22 cellular contexts compared by ENCODE assay signal in the genomic region with DNA sequence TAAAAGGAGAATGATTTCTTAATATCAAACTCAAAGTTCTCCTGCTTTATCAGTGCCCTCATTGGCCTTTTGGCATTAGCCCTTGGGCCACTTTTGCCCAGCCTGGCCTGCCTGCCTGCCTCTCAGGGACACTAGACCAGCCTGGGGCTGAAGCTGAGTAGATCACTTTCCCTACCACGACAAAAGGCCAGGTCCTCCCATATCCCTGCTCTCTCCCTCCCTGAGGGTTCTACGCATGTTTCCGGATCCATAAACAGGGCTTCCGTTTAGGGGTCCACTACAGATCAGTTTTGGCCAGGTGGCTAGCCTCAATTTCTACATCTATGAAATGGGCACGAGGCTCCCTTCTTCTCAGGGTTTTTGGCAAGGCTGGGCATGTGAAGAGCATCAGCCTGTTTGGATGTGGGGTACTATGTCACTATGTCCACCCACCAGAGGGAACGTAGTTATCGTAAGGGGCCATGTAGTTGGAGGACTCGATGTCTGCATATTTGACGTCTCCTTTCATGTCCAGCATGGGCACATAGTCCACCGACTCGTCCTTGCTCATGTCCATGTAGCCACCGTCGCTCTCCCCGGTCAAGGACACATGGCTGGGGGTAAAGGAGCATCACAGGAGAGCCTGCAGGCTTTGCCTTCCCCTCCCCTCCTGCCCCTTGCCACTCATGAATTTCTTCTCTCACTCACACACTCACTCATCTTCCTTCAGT. TPM values are rescaled to one million over a fixed set of nuclear protein-coding genes. Genes with fewer than 3 reads are reported as not detected.
DNase-seq lines count a peak whose midpoint lies in the region; ATAC-seq, FAIRE-seq and TF ChIP-seq lines count a peak whose summit lies in the region.
"Had no signal": no experiment of that assay in that cellular context is flagged by ENCODE, and none has a peak within 500 bp of the region (broad histone marks: within the 10 kb centered on the region; RNA-seq: fewer than 3 reads in every experiment).

No MANE protein-coding gene starts in this region.

- ATAC-seq in heart right ventricle (no peak), K562 (no peak)

- H3K4me2 ChIP-seq in K562 (ENCODE audit: insufficient read depth, low read length), result peak overlapping the region; percentile 9; the same call in 1 of the 2 replicates
- H3K4me2 ChIP-seq: KMS-11 had no signal

- no peak for TF ChIP-seq RAD21 in K562 (CRISPR knock-in tag; conservative IDR thresholded peaks at IDR 0.05 in 1 of 2, IDR thresholded peaks at IDR 0.05 in 1 of 2)

- POLR2A ChIA-PET in K562 (lab: Yijun Ruan, JAX), result no interaction called here

- H3K9me3 ChIP-seq in left ventricle myocardium inferior (replicated peaks) (no peaks in the 10 kb centered on the region), heart right ventricle (no peaks in the 10 kb centered on the region), K562 (replicated peaks; ENCODE audit: control insufficient read depth, insufficient read depth, low read depth, low read length) (no peaks in the 10 kb centered on the region), mucosa of rectum (ENCODE audit: control insufficient read depth in 2 of 2, low read length in 2 of 2) (no peaks in the 10 kb centered on the region), uterus (no peaks in the 10 kb centered on the region), WERI-Rb-1 (ENCODE audit: severe bottlenecking) (no peaks in the 10 kb centered on the region)
- H3K9me3 ChIP-seq: SJSA1 had no signal

- H3K4me1 ChIP-seq in left ventricle myocardium inferior, result peaks cover 6% of the 10 kb centered on the region
- peaks cover 0 to 41% (median 0%) of the 10 kb centered on the region in 9 donors for H3K4me1 ChIP-seq in heart right ventricle
- peaks cover 12 to 21% of the 10 kb centered on the region in 2 experiments; a peak in 4 of 5 replicates for H3K4me1 ChIP-seq in K562 (replicated peaks in 1 of 2; ENCODE audit: control insufficient read depth in 2 of 2, insufficient read depth in 2 of 2, low read length in 2 of 2)
- H3K4me1 ChIP-seq in mucosa of rectum (ENCODE audit: control insufficient read depth in 2 of 2, insufficient read depth in 2 of 2, low read length in 2 of 2), result peaks cover 11 to 12% of the 10 kb centered on the region in 2 donors
- no peaks in the 10 kb centered on the region for H3K4me1 ChIP-seq in uterus
- H3K4me1 ChIP-seq: SJSA1 had no signal

- intact Hi-C loops in left ventricle myocardium inferior (cut with micrococcal nuclease), result no loop called here
- intact Hi-C loops in heart right ventricle (cut with DNase I), result loop anchor here in 2 of 10 donors (10.0 kb wide), 1 partner anchor 233 kb away; the partner anchor contains the start of gene TCOF1 (in 2 of the 2)
- intact Hi-C loops in K562 (cut with micrococcal nuclease), result loop anchor here (10.0 kb wide), 2 partner anchors 47 to 287 kb away; no protein-coding TSS in a partner anchor
- intact Hi-C loops in uterus (cut with DNase I; ENCODE audit: low total_unique reads), result no loop called here
- intact Hi-C loops in head of caudate nucleus (cut with DNase I), result no loop called here

- H3K9ac ChIP-seq in K562 (ENCODE audit: insufficient read depth in 1 of 2, low read depth in 2 of 2, low read length in 2 of 2) (no peak overlapping the region), mucosa of rectum (ENCODE audit: low read depth in 1 of 2, low read length in 2 of 2) (no peak overlapping the region)
- H3K9ac ChIP-seq: GM23248, KMS-11 had no signal

- CTCF ChIA-PET in K562 (lab: Yijun Ruan, JAX; ENCODE audit: low intra/inter-chr PET ratio), result no interaction called here

- no TSS peak for BruUV-seq in K562 (replicated peaks; lab: Mats Ljungman, UMichigan)

- 92 to 95% methylated on average over 14 of the region's 14 CpGs for WGBS in heart right ventricle, 2 donors
- WGBS in K562 (ENCODE audit: insufficient coverage, low coverage, missing lambda C conversion rate), result 57% methylated on average over 13 of the region's 14 CpGs

- H3K36me3 ChIP-seq in left ventricle myocardium inferior (peaks cover 58% of the 10 kb centered on the region), heart right ventricle (peaks cover 0 to 95% (median 4%) of the 10 kb centered on the region in 9 donors), K562 (ENCODE audit: control insufficient read depth, insufficient read depth, low read length) (no peaks in the 10 kb centered on the region), mucosa of rectum (ENCODE audit: control insufficient read depth in 2 of 2, insufficient read depth in 2 of 2, low read length in 2 of 2) (peaks cover 0 to 11% of the 10 kb centered on the region in 2 donors), uterus (no peaks in the 10 kb centered on the region), WERI-Rb-1 (no peaks in the 10 kb centered on the region)
- H3K36me3 ChIP-seq: cardiac muscle cell had no signal

- no peaks in the 10 kb centered on the region for H3K9me1 ChIP-seq in K562 (ENCODE audit: control insufficient read depth, insufficient read depth, low read length)

- H3K4me3 ChIP-seq in left ventricle myocardium inferior (no peak overlapping the region), heart right ventricle (no peak overlapping the region), K562 (no peak overlapping the region), mucosa of rectum (ENCODE audit: low read length in 2 of 2) (no peak overlapping the region), uterus (no peak overlapping the region), WERI-Rb-1 (ENCODE audit: low read depth, low read length) (no peak overlapping the region)
- H3K4me3 ChIP-seq: cardiac muscle cell, GM23248, SJSA1 had no signal

- H3K79me2 ChIP-seq in K562 (ENCODE audit: control insufficient read depth, insufficient read depth, low read length), result no peaks in the 10 kb centered on the region

- FAIRE-seq in K562 (lab: Jason Lieb, UNC), result peak; percentile 74

- in situ Hi-C loops in K562 (cut with MboI), result no loop called here

- TF ChIP-seq EP300 in K562 (IDR thresholded peaks at IDR 0.05; ENCODE audit: low read length), result no peak

- no peaks in the 10 kb centered on the region for H3K27me3 ChIP-seq in left ventricle myocardium inferior (ENCODE audit: low read depth)
- no peaks in the 10 kb centered on the region for H3K27me3 ChIP-seq in heart right ventricle
- no peaks in the 10 kb centered on the region for H3K27me3 ChIP-seq in K562 (ENCODE audit: control insufficient read depth in 2 of 2, insufficient read depth in 2 of 2, low read length in 2 of 2)
- H3K27me3 ChIP-seq in mucosa of rectum (ENCODE audit: control insufficient read depth in 2 of 2, insufficient read depth in 2 of 2, low read length in 2 of 2), result no peaks in the 10 kb centered on the region
- H3K27me3 ChIP-seq in uterus, result no peaks in the 10 kb centered on the region
- no peaks in the 10 kb centered on the region for H3K27me3 ChIP-seq in WERI-Rb-1 (ENCODE audit: insufficient read depth, low read depth, severe bottlenecking)
- H3K27me3 ChIP-seq: cardiac muscle cell, SJSA1 had no signal

- no peak for TF ChIP-seq POLR2A in K562 (conservative IDR thresholded peaks at IDR 0.05)
- no peak for TF ChIP-seq POLR2A in uterus (IDR thresholded peaks at IDR 0.05)

- H4K20me1 ChIP-seq in K562 (replicated peaks; ENCODE audit: control insufficient read depth, insufficient read depth, low read length), result no peaks in the 10 kb centered on the region

- TF ChIP-seq CTCF in left ventricle myocardium inferior (IDR thresholded peaks at IDR 0.05; ENCODE audit: borderline replicate concordance), result no peak
- no peak for TF ChIP-seq CTCF in heart right ventricle (IDR thresholded peaks at IDR 0.05)
- no peak for TF ChIP-seq CTCF in K562 (IDR thresholded peaks at IDR 0.05 in 2 of 3, conservative IDR thresholded peaks at IDR 0.05 in 1 of 3; ENCODE audit: insufficient read depth in 2 of 3, low read depth in 1 of 3, low read length in 3 of 3)
- TF ChIP-seq CTCF in uterus (IDR thresholded peaks at IDR 0.05), result no peak
- no peak for TF ChIP-seq CTCF in WERI-Rb-1 (IDR thresholded peaks at IDR 0.05; ENCODE audit: low read depth, low read length)

- DNase-seq in left ventricle myocardium inferior (no peak), heart right ventricle (no peak), K562 (ENCODE audit: extremely low read depth in 1 of 4, low spot score in 3 of 4) (no peak), uterus (peak; percentile 11 to 16), GF-D8 (lab: John Stamatoyannopoulos, UW) (no peak), WERI-Rb-1 (no peak), head of caudate nucleus (no peak)
- DNase-seq: activated CD4-positive, alpha-beta T cell treated with anti-CD3 and anti-CD28 coated beads, Interleukin-2, amount 50 U/mL, for 4 hours; activated gamma-delta T cell treated with Interleukin-2 at 50 U/mL for 16 hours; amniotic stem cell; NCI-H1048; NCI-H2029 treated with DMSO at 0.1 percent for 48 hours; substantia nigra; T-helper 17 cell had no signal

- peak overlapping the region; percentile 23 for H3K27ac ChIP-seq in left ventricle myocardium inferior (replicated peaks)
- no peak overlapping the region for H3K27ac ChIP-seq in heart right ventricle
- H3K27ac ChIP-seq in K562 (ENCODE audit: extremely low read depth, low read depth, low read length), result no peak overlapping the region; the same call in 2 of the 3 replicates
- peak overlapping the region; percentile 47 to 49 for H3K27ac ChIP-seq in mucosa of rectum (ENCODE audit: low read depth in 2 of 2, low read length in 2 of 2)
- H3K27ac ChIP-seq in uterus, result no peak overlapping the region
- H3K27ac ChIP-seq in WERI-Rb-1, result no peak overlapping the region
- H3K27ac ChIP-seq: cardiac muscle cell, GM23248, KMS-11, SJSA1 had no signal

- H2AFZ ChIP-seq in K562 (ENCODE audit: low read depth, low read length), result peak overlapping the region; percentile 76; the same call in 1 of the 2 replicates
- H2AFZ ChIP-seq: GM23248 had no signal

RNA-seq across cellular contexts. Expression of gene PDGFRB, which starts 34.0 kb away (rescaled TPM):
- 39.7 TPM for total RNA-seq in left ventricle myocardium inferior
- total RNA-seq in heart right ventricle, result 100 to 1,000 TPM in 1 of 10 donors, 10 to 100 TPM in 9; 15.5 to 101 (median 35.9) TPM
- 10 to 100 TPM; 49.1 to 54.3 TPM for polyA plus RNA-seq in heart right ventricle
- total RNA-seq in K562 (2011; cell fraction: chromatin; rRNA removed; ENCODE audit: low replicate concordance), result 2.1 and 7.7 TPM in 2 replicates
- total RNA-seq in K562 (2011; cell fraction: nucleolus; rRNA removed), result 1.8 and 5.2 TPM in 2 replicates
- 3.0 and 3.6 TPM in 2 replicates for total RNA-seq in K562 (2011; cell fraction: nucleoplasm; rRNA removed)
- 0.09 TPM in 1 of 2 replicates, not detected in the other for total RNA-seq in K562 (2014; rRNA removed)
- 0.07 and 0.13 TPM in 2 replicates for total RNA-seq in K562 (2014; rRNA removed; fragmentation: Illumina TruSeq; extraction: Trizol)
- total RNA-seq in K562 (2015; rRNA removed; fragmentation: Illumina TruSeq; extraction: Trizol), result not detected in 2 replicates
- 0.51 and 0.86 TPM in 2 replicates for total RNA-seq in K562 (2021)
- 1.1 and 1.5 TPM in 2 replicates for polyA plus RNA-seq in K562 (2011; rRNA removed)
- 0.71 and 1.6 TPM in 2 replicates for polyA plus RNA-seq in K562 (2011; cell fraction: cytosol; rRNA removed)
- polyA plus RNA-seq in K562 (2011; cell fraction: nucleus; rRNA removed), result 2.5 and 3.8 TPM in 2 replicates
- 0.14 and 0.29 TPM in 2 replicates for polyA plus RNA-seq in K562 (2012)
- polyA plus RNA-seq in K562 (2014; fragmentation: Illumina TruSeq; extraction: Trizol), result 0.03 and 0.09 TPM in 2 replicates
- not detected for polyA plus RNA-seq in K562 (2014; fragmentation: Nextera tagmentation; extraction: Ambion mirVana)
- polyA plus RNA-seq in K562 (2014; rRNA removed), result 0.01 and 0.07 TPM in 2 replicates
- polyA minus RNA-seq in K562 (2011; rRNA and poly(A)+ RNA removed), result 0.48 and 1.0 TPM in 2 replicates
- 2.6 and 3.1 TPM in 2 replicates for polyA minus RNA-seq in K562 (2011; cell fraction: cytosol; rRNA and poly(A)+ RNA removed)
- 1.5 and 3.9 TPM in 2 replicates for polyA minus RNA-seq in K562 (2011; cell fraction: nucleus; rRNA and poly(A)+ RNA removed)
- total RNA-seq in uterus, result 100 to 1,000 TPM in 3 of 4 donors, 10 to 100 TPM in 1; 60.2 to 378 (median 235) TPM
- total RNA-seq: CD4-positive, alpha-beta T cell had no signal

RNA-seq across cellular contexts. Expression of gene CSF1R, which starts 35.2 kb away (rescaled TPM):
- total RNA-seq in left ventricle myocardium inferior (15.5 TPM), heart right ventricle (10 to 100 TPM in 7 of 10 donors, 1 to 10 TPM in 3; 6.8 to 83.9 (median 11.2) TPM), K562 (2014; rRNA removed) (not detected in 2 replicates), K562 (2014; rRNA removed; fragmentation: Illumina TruSeq; extraction: Trizol) (not detected in 2 replicates), K562 (2015; rRNA removed; fragmentation: Illumina TruSeq; extraction: Trizol) (not detected in 2 replicates), K562 (2021) (0.20 and 0.22 TPM in 2 replicates), uterus (10 to 100 TPM in 3 of 4 donors, 1 to 10 TPM in 1; 1.0 to 42.9 (median 22.8) TPM)
- polyA plus RNA-seq in heart right ventricle (1 to 10 TPM; 4.8 to 6.4 TPM), K562 (2011; rRNA removed) (0.03 TPM in 1 of 2 replicates, not detected in the other), K562 (2014; fragmentation: Illumina TruSeq; extraction: Trizol) (not detected in 2 replicates), K562 (2014; fragmentation: Nextera tagmentation; extraction: Ambion mirVana) (not detected), K562 (2014; rRNA removed) (0.64 TPM in 1 of 2 replicates, not detected in the other)
- total RNA-seq in K562 (2011; cell fraction: chromatin; rRNA removed; ENCODE audit: low replicate concordance), result not detected in 2 replicates
- total RNA-seq in K562 (2011; cell fraction: nucleolus; rRNA removed), result not detected in 2 replicates
- not detected in 2 replicates for total RNA-seq in K562 (2011; cell fraction: nucleoplasm; rRNA removed)
- polyA plus RNA-seq in K562 (2011; cell fraction: cytosol; rRNA removed), result 0.03 TPM in 1 of 2 replicates, not detected in the other
- 0.13 TPM in 1 of 2 replicates, not detected in the other for polyA plus RNA-seq in K562 (2011; cell fraction: nucleus; rRNA removed)
- 0.12 TPM in 1 of 2 replicates, not detected in the other for polyA plus RNA-seq in K562 (2012)
- 0.39 TPM in 1 of 2 replicates, not detected in the other for polyA minus RNA-seq in K562 (2011; rRNA and poly(A)+ RNA removed)
- polyA minus RNA-seq in K562 (2011; cell fraction: cytosol; rRNA and poly(A)+ RNA removed), result not detected in 2 replicates
- not detected in 2 replicates for polyA minus RNA-seq in K562 (2011; cell fraction: nucleus; rRNA and poly(A)+ RNA removed)
- total RNA-seq: cardiac muscle cell, GM23248 had no signal

RNA-seq across cellular contexts. Expression of gene CDX1, which starts 45.0 kb away (rescaled TPM):
- total RNA-seq in left ventricle myocardium inferior (not detected), heart right ventricle (under 1 TPM in 1 of 10 donors, not detected in 9; 0.32 TPM), K562 (2014; rRNA removed) (not detected in 2 replicates), K562 (2014; rRNA removed; fragmentation: Illumina TruSeq; extraction: Trizol) (not detected in 2 replicates), K562 (2015; rRNA removed; fragmentation: Illumina TruSeq; extraction: Trizol) (not detected in 2 replicates), K562 (2021) (0.16 TPM in 1 of 2 replicates, not detected in the other), uterus (under 1 TPM; 0.29 to 0.77 (median 0.38) TPM)
- polyA plus RNA-seq in heart right ventricle (under 1 TPM in 1 of 2 donors, not detected in 1; 0.13 TPM), K562 (2011; rRNA removed) (0.06 TPM in 1 of 2 replicates, not detected in the other), K562 (2014; fragmentation: Illumina TruSeq; extraction: Trizol) (not detected in 2 replicates), K562 (2014; fragmentation: Nextera tagmentation; extraction: Ambion mirVana) (not detected), K562 (2014; rRNA removed) (not detected in 2 replicates)
- not detected in 2 replicates for total RNA-seq in K562 (2011; cell fraction: chromatin; rRNA removed; ENCODE audit: low replicate concordance)
- not detected in 2 replicates for total RNA-seq in K562 (2011; cell fraction: nucleolus; rRNA removed)
- total RNA-seq in K562 (2011; cell fraction: nucleoplasm; rRNA removed), result not detected in 2 replicates
- polyA plus RNA-seq in K562 (2011; cell fraction: cytosol; rRNA removed), result not detected in 2 replicates
- polyA plus RNA-seq in K562 (2011; cell fraction: nucleus; rRNA removed), result not detected in 2 replicates
- not detected in 2 replicates for polyA plus RNA-seq in K562 (2012)
- not detected in 2 replicates for polyA minus RNA-seq in K562 (2011; rRNA and poly(A)+ RNA removed)
- polyA minus RNA-seq in K562 (2011; cell fraction: cytosol; rRNA and poly(A)+ RNA removed), result not detected in 2 replicates
- polyA minus RNA-seq in K562 (2011; cell fraction: nucleus; rRNA and poly(A)+ RNA removed), result not detected in 2 replicates
- total RNA-seq: cardiac muscle cell; CD4-positive, alpha-beta T cell; esophagus mucosa; GM23248; mononuclear cell; T-helper 17 cell had no signal
- polyA plus RNA-seq: GM23248 had no signal

Comparison
In these comparisons a context has a peak if more than half of its experiments do, and no peak if none do; other contexts are left out.
1. H3K27ac ChIP-seq: peak in left ventricle myocardium inferior (single experiment) and mucosa of rectum (2 of 2); none in heart right ventricle (0 of 10), K562 (single experiment), uterus (0 of 2) and WERI-Rb-1 (single experiment).
2. DNase-seq: peak in uterus (2 of 2); none in left ventricle myocardium inferior (single experiment), heart right ventricle (0 of 2), K562 (0 of 4), GF-D8 (single experiment), WERI-Rb-1 (single experiment) and head of caudate nucleus (0 of 42).